ENCODE assay signal across 8 cellular contexts in the genomic region with DNA sequence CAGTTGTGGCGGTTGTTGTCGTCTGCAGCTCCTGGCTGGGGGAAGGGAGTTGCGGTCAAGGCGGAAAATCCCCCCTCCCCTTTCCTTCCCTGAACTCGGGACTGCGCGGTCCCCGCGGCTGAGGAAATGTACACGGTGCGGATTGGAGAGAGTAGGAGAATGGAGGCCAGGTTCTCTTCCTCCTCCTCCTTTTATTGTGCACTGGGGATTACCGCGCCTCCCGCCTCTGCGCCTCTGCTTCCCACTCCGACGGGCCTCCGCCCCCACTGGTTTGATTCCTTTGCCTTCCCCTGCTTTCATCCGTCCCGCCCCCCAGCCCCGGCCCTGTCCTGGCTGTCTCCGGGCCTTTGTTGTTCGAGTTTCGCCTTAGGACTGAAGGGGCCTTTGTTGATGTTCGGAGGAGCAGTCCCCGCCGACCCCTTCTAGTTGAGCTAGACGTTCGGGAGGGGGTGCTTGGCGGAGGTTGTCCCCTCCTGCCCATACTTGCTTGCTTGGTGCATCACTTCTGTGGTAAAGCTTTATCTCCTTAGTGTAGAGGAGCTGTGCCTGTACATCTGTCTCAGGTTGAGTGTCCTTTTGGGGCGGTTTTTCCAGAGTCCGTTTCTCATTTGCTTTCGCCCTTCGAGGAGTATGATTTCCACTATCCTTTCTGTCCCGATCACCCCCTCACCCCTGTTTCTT. TPM values are rescaled to one million over a fixed set of nuclear protein-coding genes. Genes with fewer than 3 reads are reported as not detected.
DNase-seq lines count a peak whose midpoint lies in the region; ATAC-seq and TF ChIP-seq lines count a peak whose summit lies in the region.

No MANE protein-coding gene starts in this region.

- H3K27ac ChIP-seq in Peyer's patch (peak overlapping the region; percentile 88 to 97 (median 92)), osteoblast (ENCODE audit: low read depth, low read length) (peak overlapping the region; percentile 87), upper lobe of left lung (peak overlapping the region; percentile 89 to 95 (median 90))

- H3K27me3 Mint-ChIP-seq in activated naive CD4-positive, alpha-beta T cell treated with anti-CD3 and anti-CD28 coated beads for 36 hours (ENCODE audit: low read depth): no peaks in the 10 kb centered on the region

- peaks cover 14% of the 10 kb centered on the region for H3K36me3 Mint-ChIP-seq in activated naive CD4-positive, alpha-beta T cell treated with anti-CD3 and anti-CD28 coated beads for 36 hours (ENCODE audit: low read depth)

- peak overlapping the region; percentile 85 for H3K4me3 Mint-ChIP-seq in activated naive CD4-positive, alpha-beta T cell treated with anti-CD3 and anti-CD28 coated beads for 36 hours

- ATAC-seq in HG02938 (IDR thresholded peaks at IDR 0.05; ENCODE audit: unreplicated experiment) (peak; percentile 0), upper lobe of left lung (ENCODE audit: low FRiP score in 2 of 2) (peak; percentile 36 to 48)

- H3K4me2 ChIP-seq in osteoblast (ENCODE audit: insufficient read depth, low read length): peak overlapping the region; percentile 90

- CTCF ChIA-PET in activated naive CD4-positive, alpha-beta T cell treated with anti-CD3 and anti-CD28 coated beads for 36 hours (lab: Charles Lee): interaction anchor here (0.9 to 1.6 kb wide), 5 partner anchors 8 to 105 kb away, joined by 3 to 7 read pairs (median 3); no protein-coding TSS in a partner anchor

- no peak for TF ChIP-seq EP300 in upper lobe of left lung (IDR thresholded peaks at IDR 0.05)

- H3K27me3 ChIP-seq in Peyer's patch (no peaks in the 10 kb centered on the region), osteoblast (ENCODE audit: insufficient read depth, low read length) (no peaks in the 10 kb centered on the region), upper lobe of left lung (no peaks in the 10 kb centered on the region)

- TF ChIP-seq POLR2A in Peyer's patch (IDR thresholded peaks at IDR 0.05) (no peak), upper lobe of left lung (IDR thresholded peaks at IDR 0.05) (no peak)

- H2AFZ ChIP-seq in osteoblast (ENCODE audit: low read length): peak overlapping the region; percentile 96

- H3K9me3 Mint-ChIP-seq in activated naive CD4-positive, alpha-beta T cell treated with anti-CD3 and anti-CD28 coated beads for 36 hours: no peaks in the 10 kb centered on the region

- intact Hi-C loops in activated naive CD4-positive, alpha-beta T cell treated with anti-CD3 and anti-CD28 coated beads for 36 hours (cut with micrococcal nuclease): loop anchor here (1.0 to 5.0 kb wide), 12 partner anchors 26 to 1564 kb away; a partner anchor contains a TSS
- intact Hi-C loops in head of caudate nucleus (cut with DNase I): loop anchor here (10.0 kb wide), 3 partner anchors 79 to 1929 kb away; a partner anchor contains a TSS

- peaks cover 19% of the 10 kb centered on the region for H4K20me1 ChIP-seq in osteoblast (ENCODE audit: insufficient read depth, low read length)

- peaks cover 0 to 39% (median 15%) of the 10 kb centered on the region in 4 donors for H3K4me1 ChIP-seq in Peyer's patch
- peaks cover 31% of the 10 kb centered on the region for H3K4me1 ChIP-seq in osteoblast (ENCODE audit: insufficient read depth, low read length)
- peaks cover 21 to 43% (median 34%) of the 10 kb centered on the region in 4 donors for H3K4me1 ChIP-seq in upper lobe of left lung

- H3K36me3 ChIP-seq in Peyer's patch (no peaks in the 10 kb centered on the region), osteoblast (ENCODE audit: insufficient read depth, low read length) (no peaks in the 10 kb centered on the region), upper lobe of left lung (no peaks in the 10 kb centered on the region)

- TF ChIP-seq CTCF in Peyer's patch (IDR thresholded peaks at IDR 0.05) (no peak), osteoblast (IDR thresholded peaks at IDR 0.05; ENCODE audit: extremely low read depth, low read depth, low read length) (no peak), upper lobe of left lung (IDR thresholded peaks at IDR 0.05) (no peak)

- 1 to 2% methylated on average over 27 to 34 of the region's 35 CpGs for WGBS in upper lobe of left lung, 2 donors

- H3K27ac Mint-ChIP-seq in activated naive CD4-positive, alpha-beta T cell treated with anti-CD3 and anti-CD28 coated beads for 36 hours: peak overlapping the region; percentile 94

- H3K9me3 ChIP-seq in Peyer's patch: no peaks in the 10 kb centered on the region
- H3K9me3 ChIP-seq in osteoblast (ENCODE audit: low read depth, low read length): no peaks in the 10 kb centered on the region
- H3K9me3 ChIP-seq in upper lobe of left lung: no peaks in the 10 kb centered on the region

- H3K79me2 ChIP-seq in osteoblast (ENCODE audit: insufficient read depth, low read length): peaks cover 79% of the 10 kb centered on the region

- DNase-seq in NCI-H2029 (lab: John Stamatoyannopoulos, UW): peak; percentile 45
- DNase-seq in NCI-H2029 treated with DMSO at 0.1 percent for 48 hours (lab: John Stamatoyannopoulos, UW): no peak
- DNase-seq in Peyer's patch: peak; percentile 45 to 71 (median 66)
- peak; percentile 71 for DNase-seq in activated naive CD4-positive, alpha-beta T cell treated with anti-CD3 and anti-CD28 coated beads for 36 hours
- DNase-seq in head of caudate nucleus: peak in 41 of 42 donors; percentile 19 to 75 (median 48)
- peak; percentile 67 for DNase-seq in osteoblast (ENCODE audit: insufficient read length, low spot score, missing footprints)
- DNase-seq in upper lobe of left lung: peak; percentile 46 to 85

- H3K4me3 ChIP-seq in Peyer's patch (peak overlapping the region; percentile 77 to 95 (median 86)), osteoblast (ENCODE audit: insufficient read depth, low read length) (peak overlapping the region; percentile 82), upper lobe of left lung (peak overlapping the region; percentile 88 to 93 (median 90))

- H3K4me1 Mint-ChIP-seq in activated naive CD4-positive, alpha-beta T cell treated with anti-CD3 and anti-CD28 coated beads for 36 hours (ENCODE audit: low read depth): peaks cover 50% of the 10 kb centered on the region

RNA-seq across cellular contexts. Expression of a gene that starts 0.7 kb away (rescaled TPM):
- total RNA-seq in Peyer's patch (10 to 100 TPM; 62.5 to 74.7 (median 69.3) TPM), osteoblast (35.9 and 39.4 TPM in 2 replicates), upper lobe of left lung (10 to 100 TPM; 19.9 to 60.8 (median 32.0) TPM)
- total RNA-seq in activated naive CD4-positive, alpha-beta T cell treated with anti-CD3 and anti-CD28 coated beads for 36 hours: 10 to 100 TPM; 39.5 to 41.2 TPM
